8 cellular contexts compared by ENCODE assay signal in the genomic region with DNA sequence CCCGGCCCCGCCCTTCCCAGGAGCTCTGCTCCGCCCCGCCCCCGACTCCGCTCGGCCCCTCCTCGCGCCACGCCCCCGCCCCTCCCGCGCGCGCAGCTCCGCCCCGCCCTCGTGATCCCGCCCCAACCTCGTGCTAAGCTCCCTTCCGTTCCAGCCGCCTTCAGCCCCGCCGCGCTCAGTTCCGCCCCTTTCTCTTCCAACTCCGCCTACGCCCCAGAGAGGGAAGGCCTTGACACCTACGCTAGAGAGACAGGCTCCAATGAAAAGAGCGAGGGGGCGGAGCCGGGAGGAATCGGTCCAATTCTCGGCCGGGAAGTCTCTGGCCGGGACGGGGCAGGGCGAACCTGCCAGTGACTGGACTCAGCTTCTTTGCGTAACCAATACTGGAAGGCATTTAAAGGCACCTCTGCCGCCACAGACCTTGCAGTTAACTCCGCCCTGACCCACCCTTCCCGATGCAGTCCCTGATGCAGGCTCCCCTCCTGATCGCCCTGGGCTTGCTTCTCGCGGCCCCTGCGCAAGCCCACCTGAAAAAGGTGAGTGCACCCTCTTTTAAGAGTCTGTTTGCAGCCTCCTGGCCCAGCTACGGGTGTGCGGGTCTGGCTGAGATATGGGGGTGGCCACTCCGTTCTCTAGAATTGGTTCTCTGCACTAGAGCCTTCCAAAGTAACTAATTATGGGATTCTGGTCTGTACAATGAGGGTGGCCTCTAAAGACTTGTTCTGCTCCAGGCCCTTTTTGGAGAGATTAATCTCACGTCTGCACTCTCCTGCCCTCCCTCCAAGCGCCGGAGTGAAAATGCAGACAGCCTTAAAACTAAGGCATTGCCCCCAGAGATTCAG. TPM values are rescaled to one million over a fixed set of nuclear protein-coding genes. Genes with fewer than 3 reads are reported as not detected.
DNase-seq lines count a peak whose midpoint lies in the region; ATAC-seq and TF ChIP-seq lines count a peak whose summit lies in the region.

A gene (plus strand): TSS at position 424 of the 842 bp plus-strand sequence. CDS start 32 bp downstream, at position 456.

- ATAC-seq in HG03432 (IDR thresholded peaks at IDR 0.05; ENCODE audit: unreplicated experiment) = peak; percentile 86

- TF ChIP-seq POLR2A in GM19099 (IDR thresholded peaks at IDR 0.05; ENCODE audit: extremely low read depth, insufficient read length, low read depth) = peak; percentile 97

- DNase-seq in AG20443 (ENCODE audit: low spot score) = peak; percentile 99
- peak; percentile 96 for DNase-seq in NCI-H510A (lab: John Stamatoyannopoulos, UW)
- DNase-seq in activated CD4-positive, alpha-beta T cell treated with anti-CD3 and anti-CD28 coated beads for 1 hour = peak; percentile 94
- DNase-seq in cerebellum (ENCODE audit: low spot score) = peak; percentile 99
- DNase-seq in islet precursor cell = peak; percentile 100
- DNase-seq in stimulated activated CD4-positive, alpha-beta T cell treated with anti-CD3 and anti-CD28 coated beads, Interleukin-12 subunit alpha, Interleukin-12 subunit beta, amount 100 ng/mL, for 48 hours (ENCODE audit: low read depth in 2 of 3, low spot score in 1 of 3) = peak; percentile 98 to 99 (median 98)

RNA-seq across cellular contexts. Expression of the gene that starts here (rescaled TPM):
- total RNA-seq in cerebellum = 13.5 TPM

Comparison
In these comparisons a context has a peak if more than half of its experiments do, and no peak if none do; other contexts are left out.
1. Peak in every context shown above with its lines: DNase-seq and ATAC-seq.